In genomic region chr11:86192858-86193257, GRCh38 we compare ENCODE assay signal across 8 cellular contexts. TPM values are rescaled to one million over a fixed set of nuclear protein-coding genes. Genes with fewer than 3 reads are reported as not detected.
A peak's percentile ranks its signal among the peaks of the same experiment; 100 is the strongest.
DNase-seq lines count a peak whose midpoint lies in the region; ATAC-seq and TF ChIP-seq lines count a peak whose summit lies in the region.

No MANE protein-coding gene starts in this region.

- DNase-seq in SJCRH30 (no peak), ovary (no peak), HPDE6-E6E7 (ENCODE audit: extremely low spot score) (no peak), 8988T (no peak), NCI-H446 treated with DMSO at 0.1 percent for 48 hours (lab: John Stamatoyannopoulos, UW) (no peak)

- WGBS in ovary, 3 donors: 73 to 86% (median 84%) methylated on average over 1 of the region's 1 CpG

- H3K4me1 ChIP-seq in SJCRH30 (peaks cover 18% of the 10 kb centered on the region), mucosa of rectum (ENCODE audit: control insufficient read depth in 2 of 2, insufficient read depth in 2 of 2, low read length in 2 of 2) (peaks cover 4 to 5% of the 10 kb centered on the region in 2 donors), ovary (ENCODE audit: insufficient read depth) (peaks cover 6% of the 10 kb centered on the region)

- no peak for TF ChIP-seq POLR2A in ovary (IDR thresholded peaks at IDR 0.05)

- H3K4me3 ChIP-seq in SJCRH30: peak overlapping the region; percentile 43; the same call in 1 of the 2 replicates
- H3K4me3 ChIP-seq in mucosa of rectum (ENCODE audit: low read length in 2 of 2): peak overlapping the region in 1 of 2 donors; percentile 51
- H3K4me3 ChIP-seq in ovary: no peak overlapping the region

- TF ChIP-seq CTCF in ovary (IDR thresholded peaks at IDR 0.05): no peak

- H3K27ac ChIP-seq in SJCRH30 (peak overlapping the region; percentile 13; the same call in 1 of the 2 replicates), mucosa of rectum (ENCODE audit: low read depth in 2 of 2, low read length in 2 of 2) (peak overlapping the region; percentile 47 to 53), ovary (no peak overlapping the region)

- no peak for TF ChIP-seq EP300 in ovary (IDR thresholded peaks at IDR 0.05)

- H3K27me3 ChIP-seq in SJCRH30 (no peaks in the 10 kb centered on the region), mucosa of rectum (ENCODE audit: control insufficient read depth in 2 of 2, insufficient read depth in 2 of 2, low read length in 2 of 2) (no peaks in the 10 kb centered on the region), ovary (no peaks in the 10 kb centered on the region)

- ATAC-seq in GM19043 (IDR thresholded peaks at IDR 0.05; ENCODE audit: low read depth, unreplicated experiment) (peak; percentile 3), HG03342 (IDR thresholded peaks at IDR 0.05; ENCODE audit: unreplicated experiment) (peak; percentile 8)

- H3K36me3 ChIP-seq in SJCRH30: no peaks in the 10 kb centered on the region
- no peaks in the 10 kb centered on the region for H3K36me3 ChIP-seq in mucosa of rectum (ENCODE audit: control insufficient read depth in 2 of 2, insufficient read depth in 2 of 2, low read length in 2 of 2)
- no peaks in the 10 kb centered on the region for H3K36me3 ChIP-seq in ovary

- intact Hi-C loops in ovary (cut with DNase I): loop anchor here in 2 of 4 donors (10.0 kb wide), 2 partner anchors 148 to 338 kb away; partner anchors contain the start of gene CCDC83 (in 1 of the 2)

- H3K9me3 ChIP-seq in SJCRH30 (replicated peaks): no peaks in the 10 kb centered on the region
- no peaks in the 10 kb centered on the region for H3K9me3 ChIP-seq in mucosa of rectum (ENCODE audit: control insufficient read depth in 2 of 2, low read length in 2 of 2)
- no peaks in the 10 kb centered on the region for H3K9me3 ChIP-seq in ovary

- no peak overlapping the region for H3K9ac ChIP-seq in mucosa of rectum (ENCODE audit: low read depth in 1 of 2, low read length in 2 of 2)

RNA-seq across cellular contexts. Expression of gene EED, which starts 51.7 kb away (rescaled TPM):
- 51.8 and 59.6 TPM in 2 replicates for total RNA-seq in SJCRH30 (2014; rRNA removed; shearing (Covaris generic))
- 10 to 100 TPM; 16.2 to 29.4 (median 17.4) TPM for total RNA-seq in ovary
- 10 to 100 TPM; 17.0 to 17.2 TPM for polyA plus RNA-seq in ovary

Comparison
In these comparisons a context has a peak if more than half of its experiments do, and no peak if none do; other contexts are left out.
1. H3K27ac ChIP-seq: peak in SJCRH30 (single experiment) and mucosa of rectum (2 of 2); none in ovary (0 of 2).